8 cellular contexts compared by ENCODE assay signal in the genomic region with DNA sequence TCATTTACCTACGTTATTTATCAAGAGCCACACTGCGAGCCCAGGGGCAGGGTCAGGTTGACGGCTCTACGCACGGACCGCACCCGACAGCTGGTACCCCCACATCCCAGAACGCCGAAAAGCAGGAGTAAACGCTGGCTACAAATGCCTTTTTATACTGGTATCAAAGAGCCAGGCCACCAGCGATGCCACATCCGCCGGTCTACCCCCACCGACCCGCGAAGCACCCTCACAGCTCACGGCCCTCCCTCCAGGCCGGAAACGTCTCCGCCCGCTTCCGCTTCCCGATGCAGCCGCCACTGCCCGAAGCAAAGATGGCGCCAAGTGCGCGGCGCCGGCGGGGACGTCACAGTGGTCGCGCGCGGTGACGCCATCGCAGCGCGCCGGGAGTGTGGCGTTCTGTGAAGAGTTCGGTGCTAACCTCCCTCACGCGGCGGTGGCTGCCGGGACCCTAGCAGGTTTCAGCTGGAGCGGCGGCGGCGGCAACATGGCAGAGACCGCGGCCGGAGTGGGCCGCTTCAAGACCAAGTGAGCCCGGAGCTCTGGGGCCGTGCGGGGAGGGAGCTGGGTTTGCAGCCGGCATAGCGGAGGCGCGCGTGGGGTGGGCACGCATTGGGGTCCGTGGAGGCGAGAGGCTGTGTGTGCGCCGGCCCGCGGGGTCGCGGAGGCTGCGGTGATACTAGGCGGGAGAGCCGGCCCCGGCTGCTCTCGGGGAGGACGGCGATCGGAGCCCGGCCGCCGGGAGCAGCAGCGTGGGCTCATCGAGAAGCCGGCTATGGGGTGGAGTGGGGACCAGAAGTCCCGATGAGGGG. TPM values are rescaled to one million over a fixed set of nuclear protein-coding genes. Genes with fewer than 3 reads are reported as not detected.
DNase-seq lines count a peak whose midpoint lies in the region; ATAC-seq and TF ChIP-seq lines count a peak whose summit lies in the region.

A gene (plus strand): TSS at position 376 of the 812 bp plus-strand sequence. CDS start 112 bp downstream, at position 488.

- ATAC-seq in HG02852 (IDR thresholded peaks at IDR 0.05; ENCODE audit: unreplicated experiment): peak; percentile 77
- peak; percentile 96 for ATAC-seq in T-helper 17 cell

- H3K27ac Mint-ChIP-seq in T-helper 17 cell: peak within 1 kb of the TSS; percentile 97

- H3K4me1 Mint-ChIP-seq in T-helper 17 cell: peaks cover 28% of the 10 kb centered on the region

- H3K27ac ChIP-seq in left ventricle myocardium inferior (replicated peaks) (peak within 1 kb of the TSS; percentile 92), prostate gland (peak within 1 kb of the TSS; percentile 84 to 86)

- peak within 1 kb of the TSS; percentile 100 for H3K4me3 ChIP-seq in left ventricle myocardium inferior
- peak within 1 kb of the TSS; percentile 77 to 93 for H3K4me3 ChIP-seq in prostate gland

- intact Hi-C loops in left ventricle myocardium inferior (cut with micrococcal nuclease): no loop called here
- intact Hi-C loops in prostate gland (cut with DNase I): no loop called here

- peak within 1 kb of the TSS; percentile 98 for H3K4me3 Mint-ChIP-seq in T-helper 17 cell

- no peaks in the 10 kb centered on the region for H3K9me3 ChIP-seq in T-helper 17 cell (ENCODE audit: control insufficient read depth, low read length, poor library complexity, severe bottlenecking)
- H3K9me3 ChIP-seq in left ventricle myocardium inferior (replicated peaks): no peaks in the 10 kb centered on the region
- no peaks in the 10 kb centered on the region for H3K9me3 ChIP-seq in prostate gland

- TF ChIP-seq POLR2A in GM15510 (IDR thresholded peaks at IDR 0.05; ENCODE audit: borderline replicate concordance, extremely low read depth, insufficient read length) (peak; percentile 95), prostate gland (IDR thresholded peaks at IDR 0.05) (peak; percentile 88)

- H3K36me3 Mint-ChIP-seq in T-helper 17 cell (ENCODE audit: low read depth): peaks cover 8% of the 10 kb centered on the region

- DNase-seq in NCI-H1694 (lab: John Stamatoyannopoulos, UW) (peak; percentile 57), T-helper 17 cell (peak; percentile 94 to 97 (median 94)), amygdala (lab: John Stamatoyannopoulos, UW) (peak; percentile 25 to 97 (median 88)), left ventricle myocardium inferior (peak; percentile 94), prostate gland (ENCODE audit: low spot score) (peak; percentile 90), ureter (ENCODE audit: low spot score) (peak; percentile 96)

- TF ChIP-seq CTCF in left ventricle myocardium inferior (IDR thresholded peaks at IDR 0.05; ENCODE audit: borderline replicate concordance) (no peak), prostate gland (IDR thresholded peaks at IDR 0.05) (peak in 2 of 4 experiments; percentile 40 to 51)

- H3K36me3 ChIP-seq in left ventricle myocardium inferior (peaks cover 31% of the 10 kb centered on the region), prostate gland (peaks cover 11% of the 10 kb centered on the region in 2 donors)

- no peaks in the 10 kb centered on the region for H3K27me3 Mint-ChIP-seq in T-helper 17 cell

- WGBS in prostate gland: under 1% methylated on average over 81 of the region's 87 CpGs

- H3K4me1 ChIP-seq in left ventricle myocardium inferior (peaks cover 34% of the 10 kb centered on the region), prostate gland (replicated peaks) (peaks cover 6% of the 10 kb centered on the region)

- H3K27me3 ChIP-seq in left ventricle myocardium inferior (ENCODE audit: low read depth): peaks cover 23% of the 10 kb centered on the region
- no peaks in the 10 kb centered on the region for H3K27me3 ChIP-seq in prostate gland (replicated peaks; ENCODE audit: insufficient read depth)

RNA-seq across cellular contexts. Expression of the gene that starts here (rescaled TPM):
- total RNA-seq in T-helper 17 cell (10 to 100 TPM; 19.5 to 20.8 TPM), left ventricle myocardium inferior (22.6 TPM), prostate gland (10 to 100 TPM; 54.3 to 57.1 TPM), ureter (37.0 TPM)

Comparison
In these comparisons a context has a peak if more than half of its experiments do, and no peak if none do; other contexts are left out.
1. Peak in every context shown above with its lines: DNase-seq, ATAC-seq, H3K4me3 ChIP-seq and H3K27ac ChIP-seq.